3 cellular contexts compared by ENCODE assay signal in genomic region chr6:106187424-106187982, GRCh38.
TF ChIP-seq lines count a peak whose summit lies in the region.

No MANE protein-coding gene starts in this region.

TF ChIP-seq in GM23338, 12 proteins besides CTCF, POLR2A, EP300 and RAD21 (continues in another document):
- no peak for TF ChIP-seq ETS1 (IDR thresholded peaks at IDR 0.05)
- no peak for TF ChIP-seq NANOG (IDR thresholded peaks at IDR 0.05; ENCODE audit: borderline replicate concordance)
- TF ChIP-seq ZNF462 (CRISPR knock-in tag; IDR thresholded peaks at IDR 0.05) = no peak
- TF ChIP-seq ZNF331 (CRISPR knock-in tag; IDR thresholded peaks at IDR 0.05; ENCODE audit: low read depth) = no peak
- no peak for TF ChIP-seq STAT1 (IDR thresholded peaks at IDR 0.05; ENCODE audit: unreplicated experiment)

TF ChIP-seq in H1, 55 proteins besides CTCF, POLR2A, EP300 and RAD21:
- TF ChIP-seq SP4 (IDR thresholded peaks at IDR 0.05; ENCODE audit: low read length) = no peak
- TF ChIP-seq USF2 (IDR thresholded peaks at IDR 0.05; ENCODE audit: low read length) = no peak
- TF ChIP-seq CHD7 (IDR thresholded peaks at IDR 0.05; ENCODE audit: insufficient replicate concordance, low read length) = no peak
- no peak for TF ChIP-seq SP1 (IDR thresholded peaks at IDR 0.05; ENCODE audit: low read depth, low read length)
- TF ChIP-seq KDM4A (IDR thresholded peaks at IDR 0.05; ENCODE audit: low read depth, low read length, severe bottlenecking) = no peak

TF ChIP-seq in HepG2, 621 proteins besides CTCF, POLR2A, EP300 and RAD21:
- TF ChIP-seq ZNF775 (CRISPR knock-in tag; IDR thresholded peaks at IDR 0.05; ENCODE audit: borderline replicate concordance) (no peak), ZNF333 (CRISPR knock-in tag; IDR thresholded peaks at IDR 0.05; ENCODE audit: borderline replicate concordance) (no peak), GRHL1 (CRISPR knock-in tag; conservative IDR thresholded peaks at IDR 0.05) (no peak), ZNF24 (IDR thresholded peaks at IDR 0.05) (no peak), ZBTB40 (IDR thresholded peaks at IDR 0.05) (no peak), ZBTB40 (CRISPR knock-in tag; IDR thresholded peaks at IDR 0.05) (no peak), CREBL2 (CRISPR knock-in tag; IDR thresholded peaks at IDR 0.05; ENCODE audit: borderline replicate concordance) (no peak), MZF1 (CRISPR knock-in tag; IDR thresholded peaks at IDR 0.05; ENCODE audit: borderline replicate concordance) (no peak), SPEN (CRISPR knock-in tag; IDR thresholded peaks at IDR 0.05; ENCODE audit: low read depth) (no peak), ZNF260 (CRISPR knock-in tag; IDR thresholded peaks at IDR 0.05; ENCODE audit: borderline replicate concordance, low read depth) (no peak), BRD4 (CRISPR knock-in tag; IDR thresholded peaks at IDR 0.05) (no peak), SNAPC5 (CRISPR knock-in tag; IDR thresholded peaks at IDR 0.05; ENCODE audit: borderline replicate concordance) (no peak)
